Comparison of ENCODE assay signal across 8 cellular contexts in genomic region chr3:154122096-154122911, GRCh38. TPM values are rescaled to one million over a fixed set of nuclear protein-coding genes. Genes with fewer than 3 reads are reported as not detected.
DNase-seq lines count a peak whose midpoint lies in the region; ATAC-seq and TF ChIP-seq lines count a peak whose summit lies in the region.

No MANE protein-coding gene starts in this region.

- H3K36me3 ChIP-seq in ACC112 (ENCODE audit: insufficient read depth, low read length) (no peaks in the 10 kb centered on the region), WERI-Rb-1 (no peaks in the 10 kb centered on the region; the same call in 1 of the 2 replicates)

- DNase-seq in WERI-Rb-1 (no peak), fibroblast of villous mesenchyme (ENCODE audit: low read depth) (no peak), omental fat pad (ENCODE audit: low spot score) (no peak), NCI-H2196 treated with DMSO at 0.1 percent for 48 hours (lab: John Stamatoyannopoulos, UW; ENCODE audit: unreplicated experiment) (no peak), medulla oblongata (ENCODE audit: extremely low spot score) (no peak)

- no peaks in the 10 kb centered on the region for H3K27me3 ChIP-seq in ACC112 (ENCODE audit: insufficient read depth, low read length)
- no peaks in the 10 kb centered on the region for H3K27me3 ChIP-seq in WERI-Rb-1 (ENCODE audit: insufficient read depth, low read depth, severe bottlenecking)

- peaks cover 7% of the 10 kb centered on the region for H3K79me2 ChIP-seq in ACC112 (ENCODE audit: control insufficient read depth, insufficient read depth, low read length, unreplicated experiment)

- peak; percentile 3 for ATAC-seq in GM21529 (IDR thresholded peaks at IDR 0.05; ENCODE audit: unreplicated experiment)
- peak; percentile 27 for ATAC-seq in omental fat pad (ENCODE audit: low FRiP score)
- ATAC-seq in HG03196 (IDR thresholded peaks at IDR 0.05; ENCODE audit: unreplicated experiment), result no peak

- peak overlapping the region; percentile 96 for H2AFZ ChIP-seq in ACC112 (ENCODE audit: low read length, unreplicated experiment)

- H3K4me1 ChIP-seq in ACC112 (ENCODE audit: control insufficient read depth, insufficient read depth, low read length, unreplicated experiment), result peaks cover 7% of the 10 kb centered on the region

- H3K9me3 ChIP-seq in WERI-Rb-1 (ENCODE audit: severe bottlenecking), result peaks cover 3% of the 10 kb centered on the region

- H3K4me3 ChIP-seq in ACC112 (ENCODE audit: low read depth, low read length), result peak overlapping the region; percentile 93
- peak overlapping the region; percentile 90 for H3K4me3 ChIP-seq in WERI-Rb-1 (ENCODE audit: low read depth, low read length)
- H3K4me3 ChIP-seq in fibroblast of villous mesenchyme (ENCODE audit: low read depth, low read length), result peak overlapping the region; percentile 74

- no peak for TF ChIP-seq CTCF in WERI-Rb-1 (IDR thresholded peaks at IDR 0.05; ENCODE audit: low read depth, low read length)
- no peak for TF ChIP-seq CTCF in fibroblast of villous mesenchyme (IDR thresholded peaks at IDR 0.05; ENCODE audit: insufficient read depth, low read depth, low read length)
- TF ChIP-seq CTCF in omental fat pad (IDR thresholded peaks at IDR 0.05), result no peak

- no peak overlapping the region for H3K27ac ChIP-seq in ACC112 (ENCODE audit: low read depth, low read length)
- no peak overlapping the region for H3K27ac ChIP-seq in WERI-Rb-1

RNA-seq across cellular contexts. Expression of gene ARHGEF26, which starts 1.1 kb away (rescaled TPM):
- total RNA-seq in fibroblast of villous mesenchyme (1.6 and 1.7 TPM in 2 replicates), omental fat pad (10 to 100 TPM; 12.0 to 26.9 (median 14.1) TPM)
